In genomic region chr2:119304852-119305251, GRCh38 we compare ENCODE assay signal across 21 cellular contexts.
DNase-seq lines count a peak whose midpoint lies in the region; ATAC-seq and TF ChIP-seq lines count a peak whose summit lies in the region.
"Had no signal": no experiment of that assay in that cellular context is flagged by ENCODE, and none has a peak within 500 bp of the region (broad histone marks: within the 10 kb centered on the region; RNA-seq: fewer than 3 reads in every experiment).

No MANE protein-coding gene starts in this region.

- H3K4me3 ChIP-seq in GM23338 (no peak overlapping the region), gastrocnemius medialis (no peak overlapping the region)
- H3K4me3 ChIP-seq: PC-9, SJCRH30 had no signal

- no peaks in the 10 kb centered on the region for H3K79me2 ChIP-seq in GM23338 (replicated peaks; ENCODE audit: insufficient read depth)

- no peak for TF ChIP-seq POLR2A in gastrocnemius medialis (IDR thresholded peaks at IDR 0.05)

- peaks cover 4% of the 10 kb centered on the region for H3K27me3 Mint-ChIP-seq in GM23338 (ENCODE audit: insufficient read depth, low read depth, poor library complexity)

- no peaks in the 10 kb centered on the region for H3K9me3 Mint-ChIP-seq in GM23338
- H3K9me3 Mint-ChIP-seq: H9 had no signal

- intact Hi-C loops in left colon (cut with DNase I, micrococcal nuclease), result no loop called here
- intact Hi-C loops in gastrocnemius medialis (cut with DNase I; ENCODE audit: low total_unique reads), result loop anchor here (5.0 kb wide), 3 partner anchors 62 to 993 kb away; partner anchors contain the start of genes C2orf76 and DBI

- H3K4me1 ChIP-seq in GM23338 (ENCODE audit: insufficient read depth), result peaks cover 26% of the 10 kb centered on the region
- peaks cover 8 to 19% of the 10 kb centered on the region in 2 donors for H3K4me1 ChIP-seq in gastrocnemius medialis
- H3K4me1 ChIP-seq: SJCRH30 had no signal

- H3K36me3 Mint-ChIP-seq in GM23338 (ENCODE audit: low read depth), result no peaks in the 10 kb centered on the region

- no peaks in the 10 kb centered on the region for H3F3A ChIP-seq in GM23338 (replicated peaks; ENCODE audit: low read depth)

- H3K9me2 ChIP-seq in GM23338 (ENCODE audit: insufficient read depth), result no peaks in the 10 kb centered on the region

- DNase-seq in NCI-H82 (lab: John Stamatoyannopoulos, UW) (peak; percentile 8), NCI-H82 treated with DMSO at 0.1 percent for 48 hours (lab: John Stamatoyannopoulos, UW; ENCODE audit: unreplicated experiment) (no peak), GM23338 (ENCODE audit: low spot score) (no peak), left colon (no peak), gastrocnemius medialis (no peak), NCI-H226 (no peak), amniotic stem cell (lab: John Stamatoyannopoulos, UW) (no peak), HEK293T (ENCODE audit: extremely low spot score) (no peak)
- DNase-seq: 8988T, COR-L47, DMS 273 treated with DMSO at 0.1 percent for 48 hours, GDM1, H9, IMR-90, NCI-H1048, NCI-H1436, NCI-H748 treated with DMSO at 0.1 percent for 48 hours, PC-9, SJCRH30 had no signal

- H3K4me2 ChIP-seq in GM23338, result no peak overlapping the region
- H3K4me2 ChIP-seq: PC-9 had no signal

- no peak overlapping the region for H2AFZ ChIP-seq in GM23338
- H2AFZ ChIP-seq: PC-9 had no signal

- H3K9me3 ChIP-seq in gastrocnemius medialis, result no peaks in the 10 kb centered on the region
- H3K9me3 ChIP-seq: SJCRH30 had no signal

- TF ChIP-seq CTCF in GM23338 (conservative IDR thresholded peaks at IDR 0.05; ENCODE audit: low read depth in 2 of 2), result no peak
- TF ChIP-seq CTCF in gastrocnemius medialis (IDR thresholded peaks at IDR 0.05 in 4 of 5, conservative IDR thresholded peaks at IDR 0.05 in 1 of 5), result no peak

- CTCF ChIA-PET in HEK293T (lab: Yijun Ruan, JAX), result interaction anchor here (1.0 kb wide), 1 partner anchor 12 kb away, joined by 3 read pairs; no protein-coding TSS in a partner anchor

- no peak overlapping the region for H3K4me3 Mint-ChIP-seq in GM23338
- H3K4me3 Mint-ChIP-seq: CD14-positive monocyte, H9 had no signal

- H3K4me1 Mint-ChIP-seq in GM23338, result peaks cover 56% of the 10 kb centered on the region

- H3K36me3 ChIP-seq in GM23338 (ENCODE audit: insufficient read depth) (no peaks in the 10 kb centered on the region), gastrocnemius medialis (no peaks in the 10 kb centered on the region)
- H3K36me3 ChIP-seq: SJCRH30 had no signal

- H4K20me1 ChIP-seq in GM23338 (replicated peaks; ENCODE audit: insufficient read depth), result no peaks in the 10 kb centered on the region

- in situ Hi-C loops in gastrocnemius medialis (cut with MboI; ENCODE audit: low sequenced_read_pairs in 4 of 4), result loop anchor here in 3 of 4 donors (25.0 kb wide), 2 partner anchors 293 to 418 kb away; no protein-coding TSS in a partner anchor

- H3K27me3 ChIP-seq in GM23338 (ENCODE audit: insufficient read depth) (no peaks in the 10 kb centered on the region), gastrocnemius medialis (no peaks in the 10 kb centered on the region)
- H3K27me3 ChIP-seq: SJCRH30 had no signal

- H3K27ac Mint-ChIP-seq in GM23338, result peak overlapping the region; percentile 37; the same call in 1 of the 2 replicates
- H3K27ac Mint-ChIP-seq: CD14-positive monocyte, H9 had no signal

- H3K27ac ChIP-seq in GM23338 (ENCODE audit: low read depth) (no peak overlapping the region), gastrocnemius medialis (peak overlapping the region; percentile 82 to 90 (median 85))
- H3K27ac ChIP-seq: PC-9, RWPE1, SJCRH30 had no signal

- ATAC-seq in GM23338 (no peak), left colon (peak; percentile 55), gastrocnemius medialis (peak in 1 of 2 donors; percentile 19)

- POLR2A ChIA-PET in HEK293T (lab: Yijun Ruan, JAX), result no interaction called here

TF ChIP-seq in GM23338, 12 proteins besides CTCF, POLR2A, EP300 and RAD21:
- no peak for TF ChIP-seq EZH2phosphoT487 (IDR thresholded peaks at IDR 0.05; ENCODE audit: unreplicated experiment)
- TF ChIP-seq JUNB (IDR thresholded peaks at IDR 0.05; ENCODE audit: unreplicated experiment), result no peak
- no peak for TF ChIP-seq CREB1 (CRISPR knock-in tag; IDR thresholded peaks at IDR 0.05; ENCODE audit: low read depth)
- TF ChIP-seq NANOG (IDR thresholded peaks at IDR 0.05; ENCODE audit: borderline replicate concordance), result no peak

TF ChIP-seq in HEK293T, 16 proteins besides CTCF, POLR2A, EP300 and RAD21:
- TF ChIP-seq CTBP1 (IDR thresholded peaks at IDR 0.05; ENCODE audit: borderline replicate concordance), result no peak
- TF ChIP-seq ELF4 (IDR thresholded peaks at IDR 0.05), result no peak
